ENCODE assay signal across 14 cellular contexts in genomic region chr13:92951273-92951820, GRCh38.
"Had no signal": no experiment of that assay in that cellular context is flagged by ENCODE, and none has a peak within 500 bp of the region (broad histone marks: within the 10 kb centered on the region; RNA-seq: fewer than 3 reads in every experiment).

No MANE protein-coding gene starts in this region.

- H3K36me3 Mint-ChIP-seq: natural killer cell treated with Interleukin-12 subunit alpha and Interleukin-12 subunit beta and Interleukin-15 and Interleukin-18, amount 100 ng/mL, for 72 hours had no signal

- H3K27ac ChIP-seq: adrenal gland, body of pancreas, stomach had no signal

- H3K9me3 ChIP-seq: adrenal gland, body of pancreas, stomach had no signal

- DNase-seq: activated CD4-positive, alpha-beta T cell treated with anti-CD3 and anti-CD28 coated beads, Interleukin-2, amount 50 U/mL, for 4 hours; activated CD4-positive, CD25-positive, alpha-beta regulatory T cell treated with anti-CD3 and anti-CD28 coated beads, Interleukin-2, amount 50 U/mL, for 72 hours; activated naive CD4-positive, alpha-beta T cell treated with anti-CD3 and anti-CD28 coated beads, Interleukin-2, amount 50 U/mL, for 16 hours; activated T-cell treated with anti-CD3 and anti-CD28 coated beads, Interleukin-2, amount 50 U/mL, for 1 hour; adrenal gland; body of pancreas; effector memory CD8-positive, alpha-beta T cell; hypothalamus; left colon; stomach had no signal

- H3K27me3 Mint-ChIP-seq: dendritic cell treated with granulocyte-macrophage colony-stimulating factor and Interleukin-4, amounts not matched to agents 40 ng/mL and 50 ng/mL, for 4 days; effector memory CD8-positive, alpha-beta T cell; natural killer cell treated with Interleukin-12 subunit alpha and Interleukin-12 subunit beta and Interleukin-15 and Interleukin-18, amount 100 ng/mL, for 72 hours had no signal

- H3K4me1 ChIP-seq: adrenal gland, body of pancreas, stomach had no signal

- H3K27ac Mint-ChIP-seq: dendritic cell treated with granulocyte-macrophage colony-stimulating factor and Interleukin-4, amounts not matched to agents 40 ng/mL and 50 ng/mL, for 4 days; effector memory CD8-positive, alpha-beta T cell; natural killer cell treated with Interleukin-12 subunit alpha and Interleukin-12 subunit beta and Interleukin-15 and Interleukin-18, amount 100 ng/mL, for 72 hours; T-helper 2 cell treated with Interferon-gamma antibody and Interleukin-4, amounts not matched to agents 5 μg/mL and 100 μg/mL, for 36 hours had no signal

- H3K27me3 ChIP-seq: adrenal gland, body of pancreas, stomach had no signal

- ATAC-seq: body of pancreas; effector memory CD8-positive, alpha-beta T cell; left colon; natural killer cell treated with Interleukin-12 subunit alpha and Interleukin-12 subunit beta and Interleukin-15 and Interleukin-18, amount 100 ng/mL, for 72 hours had no signal

- H3K36me3 ChIP-seq: adrenal gland, stomach had no signal

- H3K4me3 ChIP-seq: adrenal gland, body of pancreas, lung, stomach had no signal

- H3K4me3 Mint-ChIP-seq: dendritic cell treated with granulocyte-macrophage colony-stimulating factor and Interleukin-4, amounts not matched to agents 40 ng/mL and 50 ng/mL, for 4 days; effector memory CD8-positive, alpha-beta T cell; natural killer cell treated with Interleukin-12 subunit alpha and Interleukin-12 subunit beta and Interleukin-15 and Interleukin-18, amount 100 ng/mL, for 72 hours; T-helper 2 cell treated with Interferon-gamma antibody and Interleukin-4, amounts not matched to agents 5 μg/mL and 100 μg/mL, for 36 hours had no signal
